Comparison of ENCODE assay signal across 20 cellular contexts in genomic region chr2:43376523-43377198, GRCh38.
DNase-seq lines count a peak whose midpoint lies in the region; ATAC-seq, FAIRE-seq and TF ChIP-seq lines count a peak whose summit lies in the region.
"Had no signal": no experiment of that assay in that cellular context is flagged by ENCODE, and none has a peak within 500 bp of the region (broad histone marks: within the 10 kb centered on the region; RNA-seq: fewer than 3 reads in every experiment).

No MANE protein-coding gene starts in this region.

- H3K79me2 ChIP-seq in mammary epithelial cell (ENCODE audit: insufficient read depth, low read length), result no peaks in the 10 kb centered on the region

- H3K9me3 Mint-ChIP-seq in Caco-2 (ENCODE audit: unreplicated experiment), result peaks cover 22% of the 10 kb centered on the region
- peaks cover 3% of the 10 kb centered on the region for H3K9me3 Mint-ChIP-seq in nephron
- H3K9me3 Mint-ChIP-seq: CD4-positive, CD25-positive, alpha-beta regulatory T cell; neural crest cell; stimulated activated naive CD8-positive, alpha-beta T cell treated with anti-CD3 and anti-CD28 coated beads, Interleukin-15, Interleukin-2, amounts not matched to agents 100 ng/mL and 50 ng/mL, for 24 hours had no signal

- no peak for FAIRE-seq in D721Med (lab: Jason Lieb, UNC)
- FAIRE-seq: kidney had no signal

- H4K20me1 ChIP-seq in mammary epithelial cell (ENCODE audit: insufficient read depth, low read length), result no peaks in the 10 kb centered on the region

- 66% methylated on average over 6 of the region's 8 CpGs for WGBS in mammary epithelial cell (ENCODE audit: low coverage, missing lambda C conversion rate)

- H3K9me3 ChIP-seq in Caco-2, result no peaks in the 10 kb centered on the region
- H3K9me3 ChIP-seq in mammary epithelial cell (replicated peaks; ENCODE audit: insufficient read depth, low read length), result no peaks in the 10 kb centered on the region

- H3K4me2 ChIP-seq in mammary epithelial cell (ENCODE audit: insufficient read depth, low read depth, low read length), result no peak overlapping the region

- intact Hi-C loops in Caco-2 (cut with micrococcal nuclease; ENCODE audit: unreplicated experiment), result loop anchor here (1.0 kb wide), 2 partner anchors 14 to 44 kb away; no protein-coding TSS in a partner anchor
- intact Hi-C loops in mammary epithelial cell (cut with micrococcal nuclease), result no loop called here

- H2AFZ ChIP-seq in mammary epithelial cell (ENCODE audit: low read depth, low read length), result no peak overlapping the region
- H2AFZ ChIP-seq: GM23248 had no signal

- H3K36me3 ChIP-seq in Caco-2 (ENCODE audit: control insufficient read depth, insufficient read depth, low read length), result peaks cover 5% of the 10 kb centered on the region; the same call in 1 of the 2 replicates
- H3K36me3 ChIP-seq in mammary epithelial cell (ENCODE audit: insufficient read depth, low read length), result no peaks in the 10 kb centered on the region

- H3K4me1 ChIP-seq in Caco-2 (peaks cover 40% of the 10 kb centered on the region), mammary epithelial cell (ENCODE audit: insufficient read depth, low read length) (no peaks in the 10 kb centered on the region)

- no TSS peak for BruUV-seq in Caco-2 (replicated peaks; lab: Mats Ljungman, UMichigan)
- BruUV-seq in mammary epithelial cell (replicated peaks; lab: Mats Ljungman, UMichigan), result no TSS peak

- no peak overlapping the region for H3K9ac ChIP-seq in mammary epithelial cell (ENCODE audit: insufficient read depth, low read length)
- H3K9ac ChIP-seq: GM23248 had no signal

- no peaks in the 10 kb centered on the region for H3K27me3 ChIP-seq in Caco-2 (replicated peaks; ENCODE audit: control insufficient read depth, insufficient read depth, low read length)
- H3K27me3 ChIP-seq in mammary epithelial cell (ENCODE audit: insufficient read depth, low read length), result no peaks in the 10 kb centered on the region

- ATAC-seq in GM19397 (IDR thresholded peaks at IDR 0.05; ENCODE audit: unreplicated experiment), result no peak

- H3K4me1 Mint-ChIP-seq in Caco-2 (ENCODE audit: low read depth, unreplicated experiment), result peaks cover 44% of the 10 kb centered on the region
- H3K4me1 Mint-ChIP-seq in nephron, result peaks cover 35% of the 10 kb centered on the region
- H3K4me1 Mint-ChIP-seq: activated CD4-positive, alpha-beta T cell treated with anti-CD3 and anti-CD28 coated beads, Interleukin-2, amount 10 ng/mL, durations not matched to agents 7 days and 5 days had no signal

- peak overlapping the region; percentile 81 for H3K27ac Mint-ChIP-seq in Caco-2 (ENCODE audit: unreplicated experiment)
- H3K27ac Mint-ChIP-seq in nephron, result peak overlapping the region; percentile 91 to 94 (median 93)
- H3K27ac Mint-ChIP-seq: activated CD4-positive, alpha-beta T cell treated with anti-CD3 and anti-CD28 coated beads, Interleukin-2, amount 10 ng/mL, durations not matched to agents 7 days and 5 days; stimulated activated naive CD8-positive, alpha-beta T cell treated with anti-CD3 and anti-CD28 coated beads, Interleukin-15, Interleukin-2, amounts not matched to agents 100 ng/mL and 50 ng/mL, for 24 hours had no signal

- in situ Hi-C loops in mammary epithelial cell (cut with MboI; ENCODE audit: low sequenced_read_pairs in 2 of 2), result no loop called here

- H3K27me3 Mint-ChIP-seq in Caco-2 (ENCODE audit: insufficient read depth, unreplicated experiment) (no peaks in the 10 kb centered on the region), nephron (ENCODE audit: low read depth) (no peaks in the 10 kb centered on the region)
- H3K27me3 Mint-ChIP-seq: activated CD4-positive, alpha-beta T cell treated with anti-CD3 and anti-CD28 coated beads, Interleukin-2, amount 10 ng/mL, durations not matched to agents 7 days and 5 days; CD4-positive, CD25-positive, alpha-beta regulatory T cell; stimulated activated naive CD8-positive, alpha-beta T cell treated with anti-CD3 and anti-CD28 coated beads, Interleukin-15, Interleukin-2, amounts not matched to agents 100 ng/mL and 50 ng/mL, for 24 hours had no signal

- POLR2A ChIA-PET in Caco-2 (lab: Charles Lee), result no interaction called here

- H3K27ac ChIP-seq in mammary epithelial cell (ENCODE audit: insufficient read depth, low read depth, low read length) (no peak overlapping the region), substantia nigra (ENCODE audit: low read depth, low read length, poor library complexity, severe bottlenecking) (no peak overlapping the region)
- H3K27ac ChIP-seq: GM23248 had no signal

- dilution Hi-C loops in mammary epithelial cell (cut with HindIII; ENCODE audit: low sequenced_read_pairs), result no loop called here

- CTCF ChIA-PET in Caco-2 (lab: Charles Lee), result no interaction called here
- CTCF ChIA-PET in mammary epithelial cell (lab: Charles Lee; ENCODE audit: low non-redundant PET), result no interaction called here

- H3K36me3 Mint-ChIP-seq in Caco-2 (ENCODE audit: insufficient read depth, unreplicated experiment) (no peaks in the 10 kb centered on the region), nephron (ENCODE audit: low read depth) (peaks cover 6% of the 10 kb centered on the region)

- H3K4me3 Mint-ChIP-seq in Caco-2 (ENCODE audit: unreplicated experiment) (peak overlapping the region; percentile 39), nephron (no peak overlapping the region)
- H3K4me3 Mint-ChIP-seq: activated CD4-positive, alpha-beta T cell treated with anti-CD3 and anti-CD28 coated beads, Interleukin-2, amount 10 ng/mL, durations not matched to agents 7 days and 5 days; CD4-positive, CD25-positive, alpha-beta regulatory T cell; neural crest cell; stimulated activated naive CD8-positive, alpha-beta T cell treated with anti-CD3 and anti-CD28 coated beads, Interleukin-15, Interleukin-2, amounts not matched to agents 100 ng/mL and 50 ng/mL, for 24 hours had no signal

- H3K4me3 ChIP-seq in Caco-2 (ENCODE audit: low read depth, low read length) (no peak overlapping the region), mammary epithelial cell (replicated peaks in 1 of 3; ENCODE audit: insufficient read depth in 1 of 3, low read depth in 2 of 3, low read length in 3 of 3) (no peak overlapping the region)
- H3K4me3 ChIP-seq: GM23248 had no signal

- DNase-seq in Caco-2, result no peak
- DNase-seq in HT1080 (ENCODE audit: low read depth), result peak; percentile 29
- DNase-seq in mammary epithelial cell, result peak; percentile 36
- no peak for DNase-seq in substantia nigra (lab: John Stamatoyannopoulos, UW)
- no peak for DNase-seq in NOMO-1 (lab: John Stamatoyannopoulos, UW; ENCODE audit: unreplicated experiment in 2 of 2)
- DNase-seq in D721Med (ENCODE audit: insufficient read length, low spot score), result no peak
- DNase-seq: activated CD4-positive, alpha-beta T cell treated with anti-CD3 and anti-CD28 coated beads, Interleukin-2, amount 10 ng/mL, durations not matched to agents 7 days and 5 days; activated CD8-positive, alpha-beta memory T cell treated with anti-CD3 and anti-CD28 coated beads, Interleukin-2, amount 50 U/mL, for 48 hours; activated gamma-delta T cell; CD4-positive, CD25-positive, alpha-beta regulatory T cell; GM23248; kidney; midbrain; MV-4-11; NCI-H2029 treated with DMSO at 0.1 percent for 48 hours; NCI-H526 had no signal

- TF ChIP-seq CTCF in Caco-2 (IDR thresholded peaks at IDR 0.05; ENCODE audit: insufficient read depth in 1 of 2, low read depth in 1 of 2, low read length in 1 of 2, severe bottlenecking in 1 of 2, unreplicated experiment in 1 of 2) (no peak), mammary epithelial cell (conservative IDR thresholded peaks at IDR 0.05 in 1 of 2, IDR thresholded peaks at IDR 0.05 in 1 of 2; ENCODE audit: extremely low read depth in 1 of 2, insufficient read depth in 1 of 2, low read depth in 1 of 2, low read length in 2 of 2) (no peak), nephron (IDR thresholded peaks at IDR 0.05; ENCODE audit: unreplicated experiment in 3 of 3) (no peak), D721Med (IDR thresholded peaks at IDR 0.05; ENCODE audit: insufficient read depth, missing control alignments) (no peak)

Comparison
In these comparisons a context has a peak if more than half of its experiments do, and no peak if none do; other contexts are left out.
1. DNase-seq: peak in HT1080 (single experiment) and mammary epithelial cell (single experiment); none in Caco-2 (0 of 2), substantia nigra (0 of 49), NOMO-1 (0 of 2) and D721Med (single experiment).